Comparison of ENCODE assay signal across 16 cellular contexts in genomic region chr22:41368543-41368817, GRCh38. TPM values are rescaled to one million over a fixed set of nuclear protein-coding genes. Genes with fewer than 3 reads are reported as not detected.
DNase-seq lines count a peak whose midpoint lies in the region; ATAC-seq and TF ChIP-seq lines count a peak whose summit lies in the region.
"Had no signal": no experiment of that assay in that cellular context is flagged by ENCODE, and none has a peak within 500 bp of the region (broad histone marks: within the 10 kb centered on the region; RNA-seq: fewer than 3 reads in every experiment).

No MANE protein-coding gene starts in this region.

- CTCF ChIA-PET in CD8-positive, alpha-beta T cell (lab: Charles Lee), result no interaction called here

- H3K36me3 Mint-ChIP-seq in CD8-positive, alpha-beta T cell, result no peaks in the 10 kb centered on the region
- no peaks in the 10 kb centered on the region for H3K36me3 Mint-ChIP-seq in type B pancreatic cell
- H3K36me3 Mint-ChIP-seq: activated naive CD4-positive, alpha-beta T cell treated with anti-CD3 and anti-CD28 coated beads, Interleukin-2, amount 50 U/mL, for 24 hours had no signal

- peak overlapping the region; percentile 43 for H3K4me3 ChIP-seq in WERI-Rb-1 (ENCODE audit: low read depth, low read length)
- H3K4me3 ChIP-seq in esophagus squamous epithelium, result peak overlapping the region in 3 of 4 donors; percentile 41 to 63 (median 45)
- H3K4me3 ChIP-seq in ovary, result peak overlapping the region; percentile 62
- no peak overlapping the region for H3K4me3 ChIP-seq in thyroid gland (replicated peaks in 1 of 3)
- no peak overlapping the region for H3K4me3 ChIP-seq in CD8-positive, alpha-beta T cell (ENCODE audit: low read depth, low read length)

- ATAC-seq in CD8-positive, alpha-beta T cell, result no peak
- ATAC-seq: effector memory CD8-positive, alpha-beta T cell had no signal

- TF ChIP-seq CTCF in WERI-Rb-1 (IDR thresholded peaks at IDR 0.05; ENCODE audit: low read depth, low read length) (no peak), esophagus squamous epithelium (IDR thresholded peaks at IDR 0.05) (no peak), ovary (IDR thresholded peaks at IDR 0.05) (no peak), thyroid gland (IDR thresholded peaks at IDR 0.05) (no peak), type B pancreatic cell (conservative IDR thresholded peaks at IDR 0.05) (no peak)
- TF ChIP-seq CTCF in CD8-positive, alpha-beta T cell (IDR thresholded peaks at IDR 0.05), result no peak

- H3K36me3 ChIP-seq in WERI-Rb-1 (no peaks in the 10 kb centered on the region), esophagus squamous epithelium (no peaks in the 10 kb centered on the region), ovary (no peaks in the 10 kb centered on the region), thyroid gland (no peaks in the 10 kb centered on the region)
- H3K36me3 ChIP-seq in CD8-positive, alpha-beta T cell (ENCODE audit: insufficient read depth, low read length), result no peaks in the 10 kb centered on the region
- H3K36me3 ChIP-seq: neutrophil had no signal

- TF ChIP-seq POLR2A in esophagus squamous epithelium (IDR thresholded peaks at IDR 0.05) (no peak), ovary (IDR thresholded peaks at IDR 0.05) (no peak), thyroid gland (IDR thresholded peaks at IDR 0.05) (no peak)

- no peaks in the 10 kb centered on the region for H3K9me3 Mint-ChIP-seq in CD8-positive, alpha-beta T cell
- H3K9me3 Mint-ChIP-seq in type B pancreatic cell, result no peaks in the 10 kb centered on the region
- H3K9me3 Mint-ChIP-seq: activated CD4-positive, alpha-beta T cell treated with anti-CD3 and anti-CD28 coated beads, Interleukin-2, amount 10 ng/mL, durations not matched to agents 24 days and 14 days; activated naive CD4-positive, alpha-beta T cell treated with anti-CD3 and anti-CD28 coated beads, Interleukin-2, amount 50 U/mL, for 24 hours; effector memory CD8-positive, alpha-beta T cell had no signal

- H3K27me3 ChIP-seq in WERI-Rb-1 (ENCODE audit: insufficient read depth, low read depth, severe bottlenecking) (no peaks in the 10 kb centered on the region), esophagus squamous epithelium (peaks cover 0 to 22% (median 0%) of the 10 kb centered on the region in 4 donors), ovary (no peaks in the 10 kb centered on the region), thyroid gland (no peaks in the 10 kb centered on the region)
- H3K27me3 ChIP-seq in CD8-positive, alpha-beta T cell (ENCODE audit: insufficient read depth, low read length), result no peaks in the 10 kb centered on the region
- H3K27me3 ChIP-seq: neutrophil had no signal

- H3K9me3 ChIP-seq in WERI-Rb-1 (ENCODE audit: severe bottlenecking) (no peaks in the 10 kb centered on the region), esophagus squamous epithelium (no peaks in the 10 kb centered on the region), ovary (no peaks in the 10 kb centered on the region), thyroid gland (no peaks in the 10 kb centered on the region)
- H3K9me3 ChIP-seq in CD8-positive, alpha-beta T cell (ENCODE audit: low read length), result no peaks in the 10 kb centered on the region
- H3K9me3 ChIP-seq: neutrophil had no signal

- no peaks in the 10 kb centered on the region for H3K27me3 Mint-ChIP-seq in CD8-positive, alpha-beta T cell (ENCODE audit: low read depth)
- no peaks in the 10 kb centered on the region for H3K27me3 Mint-ChIP-seq in type B pancreatic cell
- H3K27me3 Mint-ChIP-seq: activated naive CD4-positive, alpha-beta T cell treated with anti-CD3 and anti-CD28 coated beads, Interleukin-2, amount 50 U/mL, for 24 hours had no signal

- 51% methylated on average over 5 of the region's 9 CpGs; no CpG with 5 or more reads in 1 of the 2 donors for WGBS in esophagus squamous epithelium, 2 donors
- 20 to 40% (median 24%) methylated on average over 9 of the region's 9 CpGs for WGBS in ovary, 3 donors
- 92 to 100% methylated on average over 1 to 9 of the region's 9 CpGs for WGBS in thyroid gland, 2 donors

- no peak overlapping the region for H3K27ac Mint-ChIP-seq in CD8-positive, alpha-beta T cell
- no peak overlapping the region for H3K27ac Mint-ChIP-seq in type B pancreatic cell
- H3K27ac Mint-ChIP-seq: activated CD4-positive, alpha-beta T cell treated with anti-CD3 and anti-CD28 coated beads, Interleukin-2, amount 10 ng/mL, durations not matched to agents 24 days and 14 days; activated naive CD4-positive, alpha-beta T cell treated with anti-CD3 and anti-CD28 coated beads, Interleukin-2, amount 50 U/mL, for 24 hours; effector memory CD8-positive, alpha-beta T cell had no signal

- no peak for TF ChIP-seq EP300 in ovary (IDR thresholded peaks at IDR 0.05)

- peaks cover 17 to 70% (median 27%) of the 10 kb centered on the region in 3 donors for H3K4me1 ChIP-seq in esophagus squamous epithelium
- H3K4me1 ChIP-seq in ovary (ENCODE audit: insufficient read depth), result peaks cover 18% of the 10 kb centered on the region
- H3K4me1 ChIP-seq in thyroid gland, result peaks cover 32 to 42% of the 10 kb centered on the region in 2 donors
- H3K4me1 ChIP-seq in CD8-positive, alpha-beta T cell (ENCODE audit: insufficient read depth, low read length), result peaks cover 8% of the 10 kb centered on the region

- DNase-seq in WERI-Rb-1 (no peak), esophagus squamous epithelium (lab: John Stamatoyannopoulos, UW) (no peak), ovary (no peak), thyroid gland (no peak), HT-29 (ENCODE audit: low spot score) (no peak), mesenteric fat pad (ENCODE audit: low spot score) (no peak), type B pancreatic cell (ENCODE audit: extremely low spot score, unreplicated experiment) (no peak)
- no peak for DNase-seq in CD8-positive, alpha-beta T cell
- DNase-seq: activated CD4-positive, alpha-beta T cell treated with anti-CD3 and anti-CD28 coated beads, Interleukin-2, amount 10 ng/mL, durations not matched to agents 24 days and 14 days; activated T-cell treated with anti-CD3 and anti-CD28 coated beads for 4 hours; effector memory CD8-positive, alpha-beta T cell; NCI-H345; stimulated activated naive CD4-positive, alpha-beta T cell; T1000 had no signal

- H3K27ac ChIP-seq in WERI-Rb-1 (peak overlapping the region; percentile 62), esophagus squamous epithelium (peak overlapping the region; percentile 11 to 83 (median 72)), ovary (peak overlapping the region; percentile 50 to 60), thyroid gland (peak overlapping the region; percentile 83 to 91 (median 84))
- H3K27ac ChIP-seq in CD8-positive, alpha-beta T cell (ENCODE audit: low read depth, low read length), result no peak overlapping the region
- H3K27ac ChIP-seq: neutrophil had no signal

- intact Hi-C loops in esophagus squamous epithelium (cut with DNase I), result no loop called here
- intact Hi-C loops in ovary (cut with DNase I), result no loop called here
- intact Hi-C loops in thyroid gland (cut with DNase I), result no loop called here
- intact Hi-C loops in CD8-positive, alpha-beta T cell (cut with DNase I, micrococcal nuclease), result no loop called here

- no peaks in the 10 kb centered on the region for H3K4me1 Mint-ChIP-seq in CD8-positive, alpha-beta T cell (ENCODE audit: low read depth)
- peaks cover 5% of the 10 kb centered on the region for H3K4me1 Mint-ChIP-seq in type B pancreatic cell (ENCODE audit: unreplicated experiment)
- H3K4me1 Mint-ChIP-seq: activated CD4-positive, alpha-beta T cell treated with anti-CD3 and anti-CD28 coated beads, Interleukin-2, amount 10 ng/mL, durations not matched to agents 24 days and 14 days; activated naive CD4-positive, alpha-beta T cell treated with anti-CD3 and anti-CD28 coated beads, Interleukin-2, amount 50 U/mL, for 24 hours had no signal

- POLR2A ChIA-PET in CD8-positive, alpha-beta T cell (lab: Charles Lee), result no interaction called here

- H3K4me3 Mint-ChIP-seq in CD8-positive, alpha-beta T cell, result no peak overlapping the region
- H3K4me3 Mint-ChIP-seq in type B pancreatic cell, result no peak overlapping the region
- H3K4me3 Mint-ChIP-seq: activated CD4-positive, alpha-beta T cell treated with anti-CD3 and anti-CD28 coated beads, Interleukin-2, amount 10 ng/mL, durations not matched to agents 24 days and 14 days; activated naive CD4-positive, alpha-beta T cell treated with anti-CD3 and anti-CD28 coated beads, Interleukin-2, amount 50 U/mL, for 24 hours; effector memory CD8-positive, alpha-beta T cell had no signal

RNA-seq across cellular contexts. Expression of gene TEF, which starts 13.3 kb away (rescaled TPM):
- total RNA-seq in esophagus squamous epithelium, result 10 to 100 TPM in 2 of 4 donors, 1 to 10 TPM in 2; 3.0 to 17.4 (median 9.7) TPM
- 10 to 100 TPM; 10.8 to 64.6 (median 49.6) TPM for total RNA-seq in ovary
- polyA plus RNA-seq in ovary, result 10 to 100 TPM; 26.2 to 42.8 TPM
- 10 to 100 TPM; 15.9 to 41.1 (median 22.9) TPM for total RNA-seq in thyroid gland
- total RNA-seq in HT-29 (2014; rRNA removed; shearing (Covaris generic)), result 10.7 and 16.7 TPM in 2 replicates
- 15.6 TPM for total RNA-seq in mesenteric fat pad
- 1 to 10 TPM; 2.8 to 3.8 TPM for total RNA-seq in CD8-positive, alpha-beta T cell
- 10.5 TPM in 2 replicates for total RNA-seq in type B pancreatic cell (ENCODE audit: low replicate concordance)

Comparison
In these comparisons a context has a peak if more than half of its experiments do, and no peak if none do; other contexts are left out.
1. H3K4me3 ChIP-seq: peak in WERI-Rb-1 (single experiment), esophagus squamous epithelium (3 of 4) and ovary (single experiment); none in thyroid gland (0 of 3) and CD8-positive, alpha-beta T cell (single experiment).